12 cellular contexts compared by ENCODE assay signal in the genomic region with DNA sequence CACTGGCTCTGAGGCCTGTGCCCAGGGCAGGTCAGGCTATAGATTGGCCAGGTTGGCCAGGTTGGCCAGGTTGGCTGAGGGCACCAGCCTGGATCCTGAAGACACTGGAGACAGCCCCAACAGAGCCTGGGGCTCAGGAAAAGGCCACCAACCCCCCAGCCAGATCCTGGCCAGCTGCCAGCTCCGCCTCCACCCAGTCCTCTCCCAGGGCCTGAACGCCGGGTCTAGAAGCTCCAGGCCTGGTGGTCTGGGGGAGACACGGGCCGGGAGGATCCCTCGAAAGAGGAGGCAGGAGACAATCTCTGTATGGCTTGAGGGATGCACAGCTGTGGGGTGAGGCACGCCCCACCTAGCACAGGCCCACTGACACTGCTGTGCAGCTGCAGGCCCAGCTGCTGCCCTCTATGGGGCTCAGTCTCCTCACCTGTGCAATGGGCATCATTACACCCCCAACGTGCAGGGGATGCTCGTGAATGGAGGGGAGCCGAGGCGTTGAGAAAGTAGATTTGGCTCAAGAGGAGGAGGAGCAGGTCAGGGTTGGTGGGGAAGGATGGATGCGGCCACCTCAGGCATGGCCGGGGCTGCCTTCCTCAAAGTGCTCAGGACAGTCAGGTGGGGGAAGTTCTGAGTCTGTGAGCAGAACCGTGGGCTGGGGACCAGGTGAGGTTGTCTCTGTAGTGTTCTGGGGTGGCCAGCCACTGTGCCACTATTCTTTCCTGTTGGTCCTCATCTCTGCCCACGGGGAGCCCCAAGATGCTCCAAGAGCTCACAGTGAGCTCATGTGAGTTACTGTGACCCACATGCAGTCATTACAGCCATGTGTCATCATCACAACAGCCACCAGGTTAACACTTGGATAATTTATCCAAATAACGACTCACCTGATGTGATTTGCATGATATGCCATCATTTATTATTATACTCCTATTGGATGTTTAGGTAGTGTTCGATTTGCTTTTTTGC. TPM values are rescaled to one million over a fixed set of nuclear protein-coding genes. Genes with fewer than 3 reads are reported as not detected.
"Had no signal": no experiment of that assay in that cellular context is flagged by ENCODE, and none has a peak within 500 bp of the region (broad histone marks: within the 10 kb centered on the region; RNA-seq: fewer than 3 reads in every experiment).

No MANE protein-coding gene starts in this region.

- H3K9me3 Mint-ChIP-seq: activated naive CD4-positive, alpha-beta T cell treated with anti-CD3 and anti-CD28 coated beads, Interleukin-2, amount 10 ng/mL, durations not matched to agents 7 days and 5 days had no signal

- H3K9me3 ChIP-seq: body of pancreas, sigmoid colon, suprapubic skin had no signal

- H3K4me3 Mint-ChIP-seq: activated naive CD4-positive, alpha-beta T cell treated with anti-CD3 and anti-CD28 coated beads, Interleukin-2, amount 10 ng/mL, durations not matched to agents 7 days and 5 days; nephron progenitor cell had no signal

- H3K27ac Mint-ChIP-seq: activated naive CD4-positive, alpha-beta T cell treated with anti-CD3 and anti-CD28 coated beads, Interleukin-2, amount 10 ng/mL, durations not matched to agents 7 days and 5 days; nephron progenitor cell had no signal

- H3K27me3 ChIP-seq: body of pancreas, sigmoid colon, suprapubic skin had no signal

- DNase-seq: amniotic stem cell, sigmoid colon had no signal

- H3K4me3 ChIP-seq: body of pancreas, sigmoid colon, suprapubic skin had no signal

- H3K4me1 ChIP-seq: body of pancreas, sigmoid colon, suprapubic skin had no signal

- H3K36me3 ChIP-seq: sigmoid colon, suprapubic skin, WERI-Rb-1 had no signal

- H3K27ac ChIP-seq: body of pancreas, sigmoid colon, suprapubic skin, WERI-Rb-1 had no signal

- H3K27me3 Mint-ChIP-seq: activated naive CD4-positive, alpha-beta T cell treated with anti-CD3 and anti-CD28 coated beads, Interleukin-2, amount 10 ng/mL, durations not matched to agents 7 days and 5 days had no signal

RNA-seq across cellular contexts. Expression of gene GAGE10, which starts 10.8 kb away (rescaled TPM):
- total RNA-seq: body of pancreas, dermis blood vessel endothelial cell, liver, osteocyte, pulmonary artery endothelial cell, sigmoid colon, suprapubic skin, urinary bladder had no signal
- polyA plus RNA-seq: liver, sigmoid colon, urinary bladder had no signal

RNA-seq across cellular contexts. Expression of gene FOXP3, which starts 28.2 kb away (rescaled TPM):
- total RNA-seq: body of pancreas, pulmonary artery endothelial cell, sigmoid colon, urinary bladder had no signal

RNA-seq across cellular contexts. Expression of gene GAGE12J, which starts 29.2 kb away (rescaled TPM):
- total RNA-seq: body of pancreas, dermis blood vessel endothelial cell, liver, osteocyte, pulmonary artery endothelial cell, sigmoid colon, suprapubic skin, urinary bladder had no signal
- polyA plus RNA-seq: liver, sigmoid colon, urinary bladder had no signal

RNA-seq across cellular contexts. Expression of gene GAGE13, which starts 38.7 kb away (rescaled TPM):
- total RNA-seq: body of pancreas, dermis blood vessel endothelial cell, liver, osteocyte, pulmonary artery endothelial cell, sigmoid colon, suprapubic skin, urinary bladder had no signal
- polyA plus RNA-seq: liver, sigmoid colon, urinary bladder had no signal
